15 cellular contexts compared by ENCODE assay signal in genomic region chrX:107766470-107767140, GRCh38. TPM values are rescaled to one million over a fixed set of nuclear protein-coding genes. Genes with fewer than 3 reads are reported as not detected.
DNase-seq lines count a peak whose midpoint lies in the region; ATAC-seq and TF ChIP-seq lines count a peak whose summit lies in the region.
"Had no signal": no experiment of that assay in that cellular context is flagged by ENCODE, and none has a peak within 500 bp of the region (broad histone marks: within the 10 kb centered on the region; RNA-seq: fewer than 3 reads in every experiment).

No MANE protein-coding gene starts in this region.

- no peaks in the 10 kb centered on the region for H3K27me3 ChIP-seq in CD8-positive, alpha-beta T cell (ENCODE audit: insufficient read depth, low read length)

- no peak overlapping the region for H3K27ac ChIP-seq in CD8-positive, alpha-beta T cell (ENCODE audit: low read depth, low read length)
- H3K27ac ChIP-seq: SK-N-MC had no signal

- H3K9me3 ChIP-seq in CD8-positive, alpha-beta T cell (ENCODE audit: low read length) = no peaks in the 10 kb centered on the region

- H3K4me1 Mint-ChIP-seq in CD8-positive, alpha-beta T cell (ENCODE audit: low read depth) = peaks cover 17% of the 10 kb centered on the region
- peaks cover 3 to 9% of the 10 kb centered on the region in 2 donors for H3K4me1 Mint-ChIP-seq in stimulated activated naive B cell treated with anti-CD40 and anti-IgM and Interleukin-4, amounts not matched to agents 10 μg/mL and 1 μg/mL and 100 μg/mL, for 72 hours
- H3K4me1 Mint-ChIP-seq: mesothelial cell of epicardium had no signal

- CTCF ChIA-PET in CD8-positive, alpha-beta T cell (lab: Charles Lee) = interaction anchor here (1.0 to 1.5 kb wide), 2 partner anchors 11 to 94 kb away, joined by 4 to 8 read pairs; partner anchors contain the start of gene NCBP2L

- peaks cover 5% of the 10 kb centered on the region for H3K4me1 ChIP-seq in CD8-positive, alpha-beta T cell (ENCODE audit: insufficient read depth, low read length)

- POLR2A ChIA-PET in CD8-positive, alpha-beta T cell (lab: Charles Lee) = no interaction called here

- no peaks in the 10 kb centered on the region for H3K36me3 ChIP-seq in CD8-positive, alpha-beta T cell (ENCODE audit: insufficient read depth, low read length)

- H3K27ac Mint-ChIP-seq in CD8-positive, alpha-beta T cell = no peak overlapping the region
- H3K27ac Mint-ChIP-seq in stimulated activated naive B cell treated with anti-CD40 and anti-IgM and Interleukin-4, amounts not matched to agents 10 μg/mL and 1 μg/mL and 100 μg/mL, for 72 hours = no peak overlapping the region
- H3K27ac Mint-ChIP-seq: CD4-positive, alpha-beta T cell; mesothelial cell of epicardium had no signal

- no peak overlapping the region for H3K4me3 Mint-ChIP-seq in CD8-positive, alpha-beta T cell
- H3K4me3 Mint-ChIP-seq in stimulated activated naive B cell treated with anti-CD40 and anti-IgM and Interleukin-4, amounts not matched to agents 10 μg/mL and 1 μg/mL and 100 μg/mL, for 72 hours = no peak overlapping the region
- H3K4me3 Mint-ChIP-seq: CD4-positive, alpha-beta T cell; mesothelial cell of epicardium had no signal

- no peaks in the 10 kb centered on the region for H3K9me3 Mint-ChIP-seq in CD8-positive, alpha-beta T cell
- no peaks in the 10 kb centered on the region for H3K9me3 Mint-ChIP-seq in stimulated activated naive B cell treated with anti-CD40 and anti-IgM and Interleukin-4, amounts not matched to agents 10 μg/mL and 1 μg/mL and 100 μg/mL, for 72 hours
- H3K9me3 Mint-ChIP-seq: CD4-positive, alpha-beta T cell had no signal

- no peak overlapping the region for H3K4me3 ChIP-seq in epithelial cell of esophagus (ENCODE audit: low read length)
- H3K4me3 ChIP-seq in CD8-positive, alpha-beta T cell (ENCODE audit: low read depth, low read length) = no peak overlapping the region
- H3K4me3 ChIP-seq: SK-N-MC had no signal

- TF ChIP-seq CTCF in epithelial cell of esophagus (IDR thresholded peaks at IDR 0.05; ENCODE audit: insufficient read depth, low read depth, low read length, missing control alignments) = no peak
- TF ChIP-seq CTCF in CD8-positive, alpha-beta T cell (IDR thresholded peaks at IDR 0.05) = no peak

- H3K27me3 Mint-ChIP-seq in CD8-positive, alpha-beta T cell (ENCODE audit: low read depth) = no peaks in the 10 kb centered on the region
- peaks cover 0 to 8% of the 10 kb centered on the region in 2 donors for H3K27me3 Mint-ChIP-seq in stimulated activated naive B cell treated with anti-CD40 and anti-IgM and Interleukin-4, amounts not matched to agents 10 μg/mL and 1 μg/mL and 100 μg/mL, for 72 hours
- H3K27me3 Mint-ChIP-seq: CD4-positive, alpha-beta T cell had no signal

- H3K36me3 Mint-ChIP-seq in CD8-positive, alpha-beta T cell = peaks cover 2% of the 10 kb centered on the region
- no peaks in the 10 kb centered on the region for H3K36me3 Mint-ChIP-seq in stimulated activated naive B cell treated with anti-CD40 and anti-IgM and Interleukin-4, amounts not matched to agents 10 μg/mL and 1 μg/mL and 100 μg/mL, for 72 hours
- H3K36me3 Mint-ChIP-seq: mesothelial cell of epicardium had no signal

- DNase-seq in Daoy (ENCODE audit: low read depth) (peak; percentile 52), HK-2 (ENCODE audit: unreplicated experiment) (peak; percentile 47), epithelial cell of esophagus (ENCODE audit: low read depth) (peak; percentile 76), mesenteric fat pad (ENCODE audit: low spot score) (peak; percentile 87)
- DNase-seq in stimulated activated CD4-positive, alpha-beta T cell treated with anti-CD3 and anti-CD28 coated beads, Interleukin-12 subunit alpha, Interleukin-12 subunit beta, amount 100 ng/mL, for 4 hours = no peak
- no peak for DNase-seq in CD8-positive, alpha-beta T cell
- no peak for DNase-seq in stimulated activated naive B cell treated with anti-CD40 and anti-IgM and Interleukin-4, amounts not matched to agents 10 μg/mL and 1 μg/mL and 100 μg/mL, for 72 hours
- DNase-seq: activated T-cell treated with anti-CD3 and anti-CD28 coated beads, Interleukin-2, amount 50 U/mL, for 48 hours; CD4-positive, alpha-beta T cell; NCI-H1105 treated with DMSO at 0.1 percent for 48 hours; stimulated activated CD4-positive, alpha-beta T cell treated with anti-CD3 and anti-CD28 coated beads, Interleukin-4, amount 100 ng/mL, for 1 hour had no signal

- ATAC-seq in CD8-positive, alpha-beta T cell = no peak
- no peak for ATAC-seq in stimulated activated naive B cell treated with anti-CD40 and anti-IgM and Interleukin-4, amounts not matched to agents 10 μg/mL and 1 μg/mL and 100 μg/mL, for 72 hours (replicated peaks)
- no peak for ATAC-seq in HG02623 (IDR thresholded peaks at IDR 0.05; ENCODE audit: unreplicated experiment)

- intact Hi-C loops in CD8-positive, alpha-beta T cell (cut with DNase I, micrococcal nuclease) = no loop called here

RNA-seq across cellular contexts. Expression of gene TSC22D3, which starts 9.0 kb away (rescaled TPM):
- total RNA-seq in Daoy (2014; rRNA removed; shearing (Covaris generic)) = 14.0 and 33.1 TPM in 2 replicates
- 289 TPM for total RNA-seq in mesenteric fat pad
- total RNA-seq in CD8-positive, alpha-beta T cell = 1,000 to 10,000 TPM; 1,763 to 1,785 TPM

RNA-seq across cellular contexts. Expression of gene NCBP2L, which starts 10.9 kb away (rescaled TPM):
- total RNA-seq in Daoy (2014; rRNA removed; shearing (Covaris generic)) = not detected in 2 replicates
- not detected for total RNA-seq in mesenteric fat pad
- not detected for total RNA-seq in CD8-positive, alpha-beta T cell
- total RNA-seq: CD4-positive, alpha-beta T cell; dermis microvascular lymphatic vessel endothelial cell; mesothelial cell of epicardium had no signal

RNA-seq across cellular contexts. Expression of gene MID2, which starts 59.1 kb away (rescaled TPM):
- total RNA-seq in Daoy (2014; rRNA removed; shearing (Covaris generic)) = 3.4 and 7.3 TPM in 2 replicates
- 23.4 TPM for total RNA-seq in mesenteric fat pad
- 10 to 100 TPM; 15.2 to 17.1 TPM for total RNA-seq in CD8-positive, alpha-beta T cell

Comparison
In these comparisons a context has a peak if more than half of its experiments do, and no peak if none do; other contexts are left out.
1. DNase-seq: peak in Daoy (single experiment), HK-2 (single experiment), epithelial cell of esophagus (single experiment) and mesenteric fat pad (single experiment); none in stimulated activated CD4-positive, alpha-beta T cell treated with anti-CD3 and anti-CD28 coated beads, Interleukin-12 subunit alpha, Interleukin-12 subunit beta, amount 100 ng/mL, for 4 hours (single experiment), CD8-positive, alpha-beta T cell (0 of 7) and stimulated activated naive B cell treated with anti-CD40 and anti-IgM and Interleukin-4, amounts not matched to agents 10 μg/mL and 1 μg/mL and 100 μg/mL, for 72 hours (single experiment).